In genomic region chr9:115347776-115348175, GRCh38 we compare ENCODE assay signal across 7 cellular contexts.
A peak's percentile ranks its signal among the peaks of the same experiment; 100 is the strongest.
DNase-seq lines count a peak whose midpoint lies in the region; ATAC-seq, FAIRE-seq and TF ChIP-seq lines count a peak whose summit lies in the region.
"Not testable (repeated sequence)": the region's sequence is repeated elsewhere in the genome, so short reads cannot be mapped to it uniquely, and the experiment has no call there.

No MANE protein-coding gene starts in this region.

- H4K20me1 ChIP-seq in HCT116 (ENCODE audit: insufficient read depth); OCI-LY7 (ENCODE audit: insufficient read depth, low read length); H1 (replicated peaks in 1 of 2; ENCODE audit: control insufficient read depth in 1 of 2, insufficient read depth in 2 of 2, low read length in 2 of 2); HepG2 (ENCODE audit: insufficient read depth, low read length): not testable (repeated sequence)

- H4K91ac ChIP-seq in H1 (replicated peaks; ENCODE audit: insufficient read length, low read length): not testable (repeated sequence)

- TF ChIP-seq EP300 in H1 (IDR thresholded peaks at IDR 0.05; ENCODE audit: borderline replicate concordance in 1 of 2, low read depth in 2 of 2, low read length in 2 of 2); HepG2 (IDR thresholded peaks at IDR 0.05; ENCODE audit: low read depth in 2 of 2, low read length in 2 of 2); HepG2 (CRISPR knock-in tag; IDR thresholded peaks at IDR 0.05; ENCODE audit: borderline replicate concordance): not testable (repeated sequence)

- H3K23me2 ChIP-seq in H1 (ENCODE audit: low read depth, low read length): not testable (repeated sequence)

- H3K79me2 ChIP-seq in HCT116 (ENCODE audit: insufficient read depth, low read length); OCI-LY7 (ENCODE audit: insufficient read depth, low read depth, low read length); H1 (ENCODE audit: control insufficient read depth in 1 of 2, insufficient read depth in 2 of 2, low read length in 2 of 2); HepG2 (ENCODE audit: insufficient read depth, low read length): not testable (repeated sequence)

- not testable (repeated sequence) for H4K8ac ChIP-seq in H1 (ENCODE audit: extremely low read depth, insufficient read depth, low read length)

- TF ChIP-seq POLR2A in HCT116 (IDR thresholded peaks at IDR 0.05; ENCODE audit: borderline replicate concordance, extremely low read depth, insufficient read depth, insufficient read length); NB4 (IDR thresholded peaks at IDR 0.05; ENCODE audit: extremely low read depth, insufficient read length); H1 (IDR thresholded peaks at IDR 0.05; ENCODE audit: control extremely low read depth in 1 of 2, low read depth in 2 of 2, low read length in 2 of 2); HepG2 (IDR thresholded peaks at IDR 0.05; ENCODE audit: insufficient read depth in 1 of 2, low read depth in 2 of 2, low read length in 2 of 2): not testable (repeated sequence)

- H2BK12ac ChIP-seq in H1 (ENCODE audit: low read depth, low read length): peak overlapping the region; percentile 80; the same call in 1 of the 2 replicates

- not testable (repeated sequence) for H2BK15ac ChIP-seq in H1 (ENCODE audit: low read length)

- H3K4ac ChIP-seq in H1 (replicated peaks; ENCODE audit: insufficient read length, low read depth, low read length): not testable (repeated sequence)

- BruUV-seq in HCT116 (replicated peaks; lab: Mats Ljungman, UMichigan); OCI-LY7 (replicated peaks; lab: Mats Ljungman, UMichigan); HepG2 (replicated peaks; lab: Mats Ljungman, UMichigan): not testable (repeated sequence)

- H3K18ac ChIP-seq in H1 (ENCODE audit: extremely low read depth, low read length): not testable (repeated sequence)

- intact Hi-C loops in HCT116 (cut with micrococcal nuclease); OCI-LY7 (cut with micrococcal nuclease; ENCODE audit: unreplicated experiment): not testable (repeated sequence)
- intact Hi-C loops in HepG2 (cut with micrococcal nuclease; ENCODE audit: unreplicated experiment): loop anchor here (1.0 kb wide), 1 partner anchor 177 kb away; no protein-coding TSS in a partner anchor

- TF ChIP-seq CTCF in GM12865 (IDR thresholded peaks at IDR 0.05; ENCODE audit: insufficient read depth, low read depth, low read length, missing control alignments): peak; percentile 7
- 0 out of 2 replicates have a peak, but pooled peaks have one; percentile 6 for TF ChIP-seq CTCF in GM12875 (IDR thresholded peaks at IDR 0.05; ENCODE audit: borderline replicate concordance, insufficient read depth, low read depth, low read length)
- TF ChIP-seq CTCF in HCT116 (IDR thresholded peaks at IDR 0.05 in 2 of 3, conservative IDR thresholded peaks at IDR 0.05 in 1 of 3; ENCODE audit: borderline replicate concordance in 1 of 3, insufficient read depth in 1 of 3, low read depth in 2 of 3, low read length in 2 of 3): peak; percentile 6 to 18 (median 14); a peak in 2 of 6 replicates
- TF ChIP-seq CTCF in NB4 (IDR thresholded peaks at IDR 0.05; ENCODE audit: low read depth, low read length): not testable (repeated sequence)
- TF ChIP-seq CTCF in OCI-LY7 (conservative IDR thresholded peaks at IDR 0.05; ENCODE audit: low read length): peak; percentile 43
- peak; percentile 26 to 29 (median 28); a peak in 3 of 4 replicates for TF ChIP-seq CTCF in H1 (IDR thresholded peaks at IDR 0.05; ENCODE audit: control extremely low read depth in 1 of 3, insufficient read depth in 1 of 3, low read depth in 1 of 3, low read length in 3 of 3)
- 0 out of 2 replicates have a peak, but pooled peaks have one; percentile 13 for TF ChIP-seq CTCF in HepG2 (CRISPR knock-in tag; IDR thresholded peaks at IDR 0.05)

- POLR2A ChIA-PET in HCT116 (lab: Charles Lee); OCI-LY7 (lab: Charles Lee); HepG2 (lab: Yijun Ruan, JAX): not testable (repeated sequence)
- POLR2A ChIA-PET in H1 (lab: Charles Lee; ENCODE audit: partially characterized antibody): interaction anchor here (0.8 to 1.3 kb wide), 4 partner anchors 9 to 143 kb away, joined by 3 to 4 read pairs (median 3); no protein-coding TSS in a partner anchor

- peak overlapping the region; percentile 53; the same call in 1 of the 2 replicates for H2AK5ac ChIP-seq in H1 (ENCODE audit: low read depth, low read length)

- H4K5ac ChIP-seq in H1 (ENCODE audit: insufficient read length, low read depth, low read length): not testable (repeated sequence)

- H3K4me2 ChIP-seq in HCT116 (ENCODE audit: low read length); OCI-LY7 (ENCODE audit: low read length); H1 (ENCODE audit: insufficient read depth in 1 of 2, low read depth in 2 of 2, low read length in 2 of 2); HepG2 (ENCODE audit: low read depth, low read length): not testable (repeated sequence)

- CTCF ChIA-PET in HCT116 (lab: Charles Lee); OCI-LY7 (lab: Charles Lee; ENCODE audit: unreplicated experiment): not testable (repeated sequence)
- CTCF ChIA-PET in H1 (lab: Charles Lee; ENCODE audit: partially characterized antibody): interaction anchor here (1.2 to 2.2 kb wide), 5 partner anchors 12 to 176 kb away, joined by 3 to 10 read pairs (median 4); no protein-coding TSS in a partner anchor
- CTCF ChIA-PET in HepG2 (lab: Yijun Ruan, JAX; ENCODE audit: low intra/inter-chr PET ratio, low total read pairs): interaction anchor here (1.2 kb wide), 1 partner anchor 177 kb away, joined by 4 read pairs; no protein-coding TSS in a partner anchor

- DNase-seq in GM12865 (ENCODE audit: low read depth); HCT116 (ENCODE audit: low read depth, low spot score); OCI-LY7 (ENCODE audit: low spot score); HepG2 (ENCODE audit: low spot score): not testable (repeated sequence)
- DNase-seq in NB4 (ENCODE audit: low read depth): peak; percentile 3
- peak in 1 of 2 experiments; percentile 50 for DNase-seq in H1 (ENCODE audit: low read depth in 1 of 2, low spot score in 2 of 2)

- not testable (repeated sequence) for H3K56ac ChIP-seq in H1 (replicated peaks; ENCODE audit: insufficient read length, low read depth, low read length)

- H2AFZ ChIP-seq in HCT116 (ENCODE audit: low read depth, low read length, poor library complexity, severe bottlenecking); OCI-LY7 (ENCODE audit: low read length); H1 (ENCODE audit: low read length); HepG2 (ENCODE audit: low read length): not testable (repeated sequence)

- not testable (repeated sequence) for H2BK5ac ChIP-seq in H1 (ENCODE audit: low read depth, low read length)

- in situ Hi-C loops in HepG2 (cut with HindIII; ENCODE audit: extremely low pct_ligation_motif_present, low pct_unique_long_range_greater_than_20kb): not testable (repeated sequence)

- FAIRE-seq in H1 (lab: Jason Lieb, UNC); HepG2 (lab: Jason Lieb, UNC): not testable (repeated sequence)

- 97% methylated on average over 2 of the region's 2 CpGs; no CpG with 5 or more reads in 1 of the 2 experiments for WGBS in H1 (ENCODE audit: extremely low coverage in 1 of 2, insufficient coverage in 1 of 2, insufficient read length in 1 of 2, insufficient replicate concordance in 2 of 2, low coverage in 1 of 2, low lambda C conversion rate in 2 of 2, missing lambda C conversion rate in 1 of 2), 2 experiments
- 19% methylated on average over 2 of the region's 2 CpGs for WGBS in HepG2 (ENCODE audit: low lambda C conversion rate)

- TF ChIP-seq RAD21 in HCT116 (IDR thresholded peaks at IDR 0.05; ENCODE audit: low read depth): peak; percentile 46
- peak; percentile 42 to 59 for TF ChIP-seq RAD21 in H1 (IDR thresholded peaks at IDR 0.05 in 1 of 2, conservative IDR thresholded peaks at IDR 0.05 in 1 of 2; ENCODE audit: low read depth in 2 of 2, low read length in 2 of 2)
- TF ChIP-seq RAD21 in HepG2 (CRISPR knock-in tag; IDR thresholded peaks at IDR 0.05): not testable (repeated sequence)

- H3K9me2 ChIP-seq in HCT116 (ENCODE audit: insufficient read depth); OCI-LY7 (ENCODE audit: insufficient read depth, low read length): not testable (repeated sequence)

- H3K9ac ChIP-seq in HCT116 (ENCODE audit: low read length); H1 (replicated peaks in 1 of 4; ENCODE audit: extremely low read depth in 1 of 4, low read depth in 3 of 4, low read length in 3 of 4); HepG2 (ENCODE audit: insufficient read depth, low read depth, low read length): not testable (repeated sequence)

- H2BK20ac ChIP-seq in H1 (ENCODE audit: low read length): not testable (repeated sequence)

- H3K23ac ChIP-seq in H1 (ENCODE audit: insufficient read length): not testable (repeated sequence)

- H3K4me3 ChIP-seq in GM12865 (ENCODE audit: low read depth, low read length); GM12875 (ENCODE audit: low read depth, low read length); HCT116 (replicated peaks in 1 of 2; ENCODE audit: low read depth in 1 of 2, low read length in 2 of 2); NB4 (ENCODE audit: low read depth, low read length); OCI-LY7 (ENCODE audit: low read depth, low read length, poor library complexity, severe bottlenecking); H1 (ENCODE audit: extremely low read depth in 1 of 4, insufficient read depth in 2 of 4, low read depth in 3 of 4, low read length in 4 of 4); HepG2 (replicated peaks in 1 of 3; ENCODE audit: insufficient read depth in 1 of 3, low read depth in 2 of 3, low read length in 3 of 3): not testable (repeated sequence)

- not testable (repeated sequence) for H2BK120ac ChIP-seq in H1 (replicated peaks; ENCODE audit: low read depth, low read length)

- H3K9me3 ChIP-seq in HCT116 (ENCODE audit: control insufficient read depth in 1 of 2, insufficient read depth in 1 of 2, low read depth in 1 of 2, low read length in 2 of 2); OCI-LY7 (ENCODE audit: low read length); H1 (ENCODE audit: insufficient read depth in 2 of 2, low read depth in 1 of 2, low read length in 1 of 2); HepG2 (ENCODE audit: low read length): not testable (repeated sequence)

- not testable (repeated sequence) for H3K27me3 ChIP-seq in HCT116 (ENCODE audit: insufficient read depth, low read length); H1 (replicated peaks in 1 of 4; ENCODE audit: control insufficient read depth in 3 of 4, extremely low read depth in 1 of 4, insufficient read depth in 3 of 4, low read length in 3 of 4); HepG2 (ENCODE audit: control insufficient read depth in 1 of 2, insufficient read depth in 2 of 2, low read length in 2 of 2)

- H3K14ac ChIP-seq in H1 (ENCODE audit: insufficient read length): not testable (repeated sequence)

- not testable (repeated sequence) for ATAC-seq in HCT116, HepG2

- H3K79me1 ChIP-seq in H1 (ENCODE audit: low read depth, low read length): not testable (repeated sequence)

- not testable (repeated sequence) for H3K36me3 ChIP-seq in HCT116 (ENCODE audit: control insufficient read depth in 1 of 2, insufficient read depth in 2 of 2, low read length in 2 of 2); OCI-LY7 (ENCODE audit: insufficient read depth, low read length); H1 (ENCODE audit: control insufficient read depth in 2 of 4, insufficient read depth in 4 of 4, low read length in 3 of 4); HepG2 (replicated peaks in 1 of 2; ENCODE audit: control insufficient read depth in 1 of 2, insufficient read depth in 2 of 2, low read length in 2 of 2)

- RAD21 ChIA-PET in HCT116 (lab: Charles Lee; ENCODE audit: low non-redundant PET in 1 of 2, low total read pairs in 2 of 2, uncharacterized antibody in 2 of 2, unreplicated experiment in 2 of 2): not testable (repeated sequence)

- H3K4me1 ChIP-seq in HCT116 (ENCODE audit: control insufficient read depth in 1 of 2, insufficient read depth in 2 of 2, low read length in 2 of 2); OCI-LY7 (ENCODE audit: insufficient read depth, low read length, poor library complexity, severe bottlenecking); H1 (replicated peaks in 1 of 4; ENCODE audit: control insufficient read depth in 3 of 4, insufficient read depth in 4 of 4, low read length in 3 of 4); HepG2 (ENCODE audit: insufficient read depth, low read length): not testable (repeated sequence)

- H3K27ac ChIP-seq in HCT116 (ENCODE audit: low read depth, low read length); OCI-LY7 (ENCODE audit: low read depth, low read length, poor library complexity, severe bottlenecking); H1 (ENCODE audit: low read depth, low read length); HepG2 (ENCODE audit: extremely low read length, insufficient read depth, low read length): not testable (repeated sequence)
